ENCODE assay signal across 20 cellular contexts in the genomic region with DNA sequence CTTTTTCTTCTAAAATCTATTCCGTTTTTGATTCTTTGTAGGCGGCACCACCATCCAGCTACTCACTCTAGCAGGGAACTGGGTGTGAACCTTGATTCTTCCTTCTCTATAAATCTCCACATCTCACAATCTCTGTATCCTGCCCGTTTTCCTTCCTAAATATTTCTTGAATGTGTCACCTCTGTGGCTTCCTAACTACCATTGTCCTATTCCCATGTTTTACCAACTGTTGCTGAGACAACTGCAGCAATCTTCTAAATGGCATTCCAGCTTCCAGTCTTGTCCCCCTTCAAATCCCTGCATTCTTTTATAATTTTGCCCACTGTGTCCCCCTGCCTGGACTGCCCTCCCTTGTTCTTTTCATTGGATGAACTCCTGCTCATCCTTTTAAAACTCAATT.
DNase-seq lines count a peak whose midpoint lies in the region; ATAC-seq, FAIRE-seq and TF ChIP-seq lines count a peak whose summit lies in the region.
"Had no signal": no experiment of that assay in that cellular context is flagged by ENCODE, and none has a peak within 500 bp of the region (broad histone marks: within the 10 kb centered on the region; RNA-seq: fewer than 3 reads in every experiment).

No MANE protein-coding gene starts in this region.

- no peaks in the 10 kb centered on the region for H4K20me1 ChIP-seq in endothelial cell of umbilical vein (replicated peaks; ENCODE audit: control insufficient read depth, extremely low read depth, insufficient read depth, low read length)

- no peaks in the 10 kb centered on the region for H3K9me1 ChIP-seq in endothelial cell of umbilical vein (replicated peaks; ENCODE audit: control insufficient read depth, extremely low read depth, insufficient read depth, low read length)

- dilution Hi-C loops in endothelial cell of umbilical vein (cut with MboI; ENCODE audit: extremely low pct_ligation_motif_present, low sequenced_read_pairs): no loop called here

- H3K27ac ChIP-seq in endothelial cell of umbilical vein (ENCODE audit: insufficient read depth, low read depth, low read length): peak overlapping the region; percentile 95
- H3K27ac ChIP-seq: heart left ventricle, Peyer's patch, suprapubic skin had no signal

- no peak overlapping the region for H2AFZ ChIP-seq in endothelial cell of umbilical vein (ENCODE audit: low read depth, low read length)

- H3K36me3 ChIP-seq in NT2/D1 (ENCODE audit: insufficient read depth, insufficient read length, low read length): no peaks in the 10 kb centered on the region
- no peaks in the 10 kb centered on the region for H3K36me3 ChIP-seq in endothelial cell of umbilical vein (ENCODE audit: control insufficient read depth in 2 of 2, extremely low read depth in 1 of 2, insufficient read depth in 2 of 2, low read length in 2 of 2)
- H3K36me3 ChIP-seq: heart left ventricle, Peyer's patch, suprapubic skin had no signal

- no peaks in the 10 kb centered on the region for H3K4me1 ChIP-seq in NT2/D1 (ENCODE audit: insufficient read depth, insufficient read length)
- H3K4me1 ChIP-seq in endothelial cell of umbilical vein (ENCODE audit: control insufficient read depth, extremely low read depth, insufficient read depth, low read length): peaks cover 40% of the 10 kb centered on the region
- H3K4me1 ChIP-seq: Peyer's patch, suprapubic skin had no signal

- intact Hi-C loops in endothelial cell of umbilical vein (cut with micrococcal nuclease): loop anchor here (1.0 to 10.0 kb wide), 4 partner anchors 74 to 618 kb away; no protein-coding TSS in a partner anchor

- H3K27me3 ChIP-seq in NT2/D1 (ENCODE audit: insufficient read depth, insufficient read length): no peaks in the 10 kb centered on the region
- H3K27me3 ChIP-seq in endothelial cell of umbilical vein (ENCODE audit: control insufficient read depth in 2 of 2, insufficient read depth in 2 of 2, low read length in 2 of 2): no peaks in the 10 kb centered on the region
- H3K27me3 ChIP-seq: Peyer's patch, suprapubic skin had no signal

- FAIRE-seq in endothelial cell of umbilical vein (lab: Jason Lieb, UNC): peak; percentile 99

- no peak for ATAC-seq in HG02973 (IDR thresholded peaks at IDR 0.05; ENCODE audit: unreplicated experiment)
- ATAC-seq in HG03521 (IDR thresholded peaks at IDR 0.05; ENCODE audit: unreplicated experiment): no peak
- ATAC-seq: heart left ventricle, mucosa of descending colon had no signal

- DNase-seq in EH (ENCODE audit: low read depth) (peak; percentile 62), NT2/D1 (ENCODE audit: low read depth, low spot score) (peak; percentile 8), endothelial cell of umbilical vein (ENCODE audit: low read depth, low spot score) (peak; percentile 75), myocyte (ENCODE audit: low read depth) (peak; percentile 38), OCI-M2 (lab: John Stamatoyannopoulos, UW; ENCODE audit: unreplicated experiment) (no peak), GOT3 (lab: John Stamatoyannopoulos, UW) (no peak)
- DNase-seq: AML-193; amygdala; Calu3; heart left ventricle; kidney glomerular epithelial cell; mucosa of descending colon; NCI-H1092; NCI-H774; occipital lobe; Peyer's patch; stimulated activated CD4-positive, alpha-beta T cell treated with anti-CD3 and anti-CD28 coated beads, Interleukin-2, amount 100 ng/mL, for 48 hours had no signal

- peak overlapping the region; percentile 75 for H3K4me2 ChIP-seq in endothelial cell of umbilical vein (ENCODE audit: insufficient read depth, low read length)

- CTCF ChIA-PET in endothelial cell of umbilical vein (lab: Charles Lee): interaction anchor here (1.2 kb wide), 1 partner anchor 16 kb away, joined by 4 read pairs; no protein-coding TSS in a partner anchor

- no peaks in the 10 kb centered on the region for H3K79me2 ChIP-seq in endothelial cell of umbilical vein (ENCODE audit: control insufficient read depth, insufficient read depth, low read length)

- TF ChIP-seq POLR2A in endothelial cell of umbilical vein (IDR thresholded peaks at IDR 0.05; ENCODE audit: low read depth, low read length): no peak

- H3K4me3 ChIP-seq in NT2/D1 (ENCODE audit: insufficient read length, low read depth): no peak overlapping the region
- peak overlapping the region in 1 of 3 experiments; percentile 45 for H3K4me3 ChIP-seq in endothelial cell of umbilical vein (replicated peaks in 1 of 3; ENCODE audit: insufficient read depth in 1 of 3, low read depth in 1 of 3, low read length in 3 of 3)
- H3K4me3 ChIP-seq: heart left ventricle, mucosa of descending colon, Peyer's patch, suprapubic skin had no signal

- POLR2A ChIA-PET in endothelial cell of umbilical vein (lab: Charles Lee): interaction anchor here (0.6 to 1.0 kb wide), 2 partner anchors 38 to 160 kb away, joined by 3 read pairs; no protein-coding TSS in a partner anchor

- no peak for TF ChIP-seq CTCF in endothelial cell of umbilical vein (IDR thresholded peaks at IDR 0.05; ENCODE audit: extremely low read depth in 1 of 2, insufficient read depth in 1 of 2, low read depth in 1 of 2, low read length in 2 of 2)

- H3K9me3 ChIP-seq in NT2/D1 (ENCODE audit: insufficient read depth, low read length): 0 out of 2 replicates have a peak, but pooled peaks cover under 1% of the 10 kb centered on the region
- no peaks in the 10 kb centered on the region for H3K9me3 ChIP-seq in endothelial cell of umbilical vein (replicated peaks; ENCODE audit: control insufficient read depth, insufficient read depth, low read length)
- H3K9me3 ChIP-seq: mucosa of descending colon, Peyer's patch, suprapubic skin had no signal

- BruUV-seq in endothelial cell of umbilical vein (replicated peaks; lab: Mats Ljungman, UMichigan): no TSS peak

- no peak overlapping the region for H3K9ac ChIP-seq in NT2/D1 (ENCODE audit: insufficient read length, low read depth)
- peak overlapping the region; percentile 88 for H3K9ac ChIP-seq in endothelial cell of umbilical vein (replicated peaks; ENCODE audit: extremely low read depth, insufficient read depth, low read length)

TF ChIP-seq in endothelial cell of umbilical vein, 7 proteins besides CTCF, POLR2A, EP300 and RAD21:
- TF ChIP-seq POLR2AphosphoS5 (IDR thresholded peaks at IDR 0.05; ENCODE audit: insufficient read depth, low read depth, low read length) (peak; percentile 39), JUN (IDR thresholded peaks at IDR 0.05; ENCODE audit: borderline replicate concordance, insufficient read depth, insufficient read length, low read depth) (peak; percentile 85), GATA2 (IDR thresholded peaks at IDR 0.05; ENCODE audit: insufficient read depth, insufficient read length, low read depth, low read length) (peak; percentile 85), EZH2 (IDR thresholded peaks at IDR 0.05; ENCODE audit: borderline replicate concordance, low read depth, low read length, severe bottlenecking) (no peak), MYC (IDR thresholded peaks at IDR 0.05; ENCODE audit: low read depth, low read length) (no peak), FOS (IDR thresholded peaks at IDR 0.05; ENCODE audit: borderline replicate concordance, insufficient read depth, low read length) (peak; percentile 66)
- TF ChIP-seq, protein P1, sequence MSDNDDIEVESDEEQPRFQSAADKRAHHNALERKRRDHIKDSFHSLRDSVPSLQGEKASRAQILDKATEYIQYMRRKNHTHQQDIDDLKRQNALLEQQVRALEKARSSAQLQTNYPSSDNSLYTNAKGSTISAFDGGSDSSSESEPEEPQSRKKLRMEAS (IDR thresholded peaks at IDR 0.05; ENCODE audit: insufficient read depth, insufficient read length): no peak

Comparison
In these comparisons a context has a peak if more than half of its experiments do, and no peak if none do; other contexts are left out.
1. DNase-seq: peak in EH (single experiment), NT2/D1 (single experiment), endothelial cell of umbilical vein (single experiment) and myocyte (single experiment); none in OCI-M2 (single experiment) and GOT3 (single experiment).